Comparison of ENCODE assay signal across 8 cellular contexts in the genomic region with DNA sequence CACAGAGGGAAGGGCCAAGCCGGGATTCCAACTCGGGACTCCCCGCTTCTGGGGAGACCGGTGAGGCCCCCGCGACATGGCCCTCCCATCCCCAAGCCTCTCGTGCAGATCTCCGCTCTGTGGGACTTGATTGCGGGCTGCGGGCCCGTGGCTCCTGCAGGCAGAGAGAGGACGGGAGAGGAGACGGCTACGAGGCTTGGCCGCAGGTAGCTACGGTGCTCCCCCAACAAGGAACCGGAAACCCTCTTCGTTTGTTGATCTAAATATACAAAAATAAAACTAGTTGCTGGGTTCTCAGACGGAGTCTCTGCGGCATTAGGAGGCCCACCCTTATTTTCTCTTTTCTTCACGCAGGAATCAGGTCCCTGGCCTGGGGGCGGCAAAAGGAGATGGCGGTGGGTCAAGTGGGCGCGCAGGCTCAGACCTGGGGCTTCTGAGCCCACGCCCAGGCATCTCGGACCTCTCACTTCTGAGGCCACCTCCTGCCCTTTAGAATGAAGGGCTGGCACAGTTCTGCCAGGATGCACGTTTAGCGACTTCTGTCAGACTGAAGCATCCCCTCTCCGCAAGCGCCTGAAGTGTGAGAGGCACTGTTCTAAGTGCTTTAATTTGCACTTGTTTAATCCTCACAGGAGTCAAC. TPM values are rescaled to one million over a fixed set of nuclear protein-coding genes. Genes with fewer than 3 reads are reported as not detected.
DNase-seq lines count a peak whose midpoint lies in the region; ATAC-seq and TF ChIP-seq lines count a peak whose summit lies in the region.

No MANE protein-coding gene starts in this region.

- whole genome bisulfite sequencing in SK-N-SH (ENCODE audit: low lambda C conversion rate): 64% methylated on average over 23 of the region's 31 CpGs
- 4 to 11% methylated on average over 18 to 30 of the region's 31 CpGs for WGBS in tibial nerve, 2 donors

- peaks cover 0 to 7% of the 10 kb centered on the region in 2 experiments for H3K36me3 ChIP-seq in SK-N-SH (replicated peaks in 1 of 2; ENCODE audit: control insufficient read depth in 1 of 2, insufficient read depth in 2 of 2, low read length in 1 of 2)
- H3K36me3 ChIP-seq in colonic mucosa: no peaks in the 10 kb centered on the region
- no peaks in the 10 kb centered on the region for H3K36me3 ChIP-seq in tibial nerve

- H3K9me3 ChIP-seq in SK-N-SH (no peaks in the 10 kb centered on the region), T-helper 17 cell (ENCODE audit: control insufficient read depth, low read length, poor library complexity, severe bottlenecking) (no peaks in the 10 kb centered on the region), colonic mucosa (no peaks in the 10 kb centered on the region), mononuclear cell (ENCODE audit: low read depth, low read length) (no peaks in the 10 kb centered on the region), tibial nerve (no peaks in the 10 kb centered on the region)

- no peaks in the 10 kb centered on the region for H3K27me3 Mint-ChIP-seq in T-helper 17 cell

- H3K9me2 ChIP-seq in SK-N-SH: no peaks in the 10 kb centered on the region

- H4K20me1 ChIP-seq in SK-N-SH (ENCODE audit: insufficient read depth): no peaks in the 10 kb centered on the region

- intact Hi-C loops in colonic mucosa (cut with DNase I): no loop called here

- H3K4me1 Mint-ChIP-seq in T-helper 17 cell: peaks cover 16% of the 10 kb centered on the region

- H3K4me3 ChIP-seq in SK-N-SH (ENCODE audit: low read depth in 2 of 2, low read length in 1 of 2) (peak overlapping the region; percentile 75 to 84), colonic mucosa (peak overlapping the region; percentile 73), mononuclear cell (ENCODE audit: low read length) (peak overlapping the region; percentile 64), tibial nerve (peak overlapping the region; percentile 68 to 86 (median 78))

- CTCF ChIA-PET in SK-N-SH (lab: Yijun Ruan, JAX): interaction anchor here (1.3 to 1.5 kb wide), 2 partner anchors 28 to 160 kb away, joined by 3 to 5 read pairs; no protein-coding TSS in a partner anchor

- H3K27ac ChIP-seq in SK-N-SH (ENCODE audit: low read depth in 2 of 2, low read length in 1 of 2): peak overlapping the region; percentile 65 to 73; a peak in 3 of 4 replicates
- peak overlapping the region; percentile 73 for H3K27ac ChIP-seq in colonic mucosa
- H3K27ac ChIP-seq in tibial nerve: peak overlapping the region; percentile 14 to 92 (median 74)

- no peaks in the 10 kb centered on the region for H3K27me3 ChIP-seq in SK-N-SH (ENCODE audit: insufficient read depth)
- H3K27me3 ChIP-seq in colonic mucosa: no peaks in the 10 kb centered on the region
- peaks cover 6% of the 10 kb centered on the region for H3K27me3 ChIP-seq in mononuclear cell (ENCODE audit: insufficient read depth, low read length)
- H3K27me3 ChIP-seq in tibial nerve: no peaks in the 10 kb centered on the region

- TF ChIP-seq CTCF in SK-N-SH (IDR thresholded peaks at IDR 0.05) (no peak), colonic mucosa (IDR thresholded peaks at IDR 0.05) (no peak), tibial nerve (IDR thresholded peaks at IDR 0.05) (no peak)

- no peak for TF ChIP-seq RAD21 in SK-N-SH (IDR thresholded peaks at IDR 0.05; ENCODE audit: low read length)

- no peaks in the 10 kb centered on the region for H3F3A ChIP-seq in SK-N-SH (replicated peaks; ENCODE audit: insufficient read depth)

- H2AFZ ChIP-seq in SK-N-SH (ENCODE audit: low read depth): peak overlapping the region; percentile 97; the same call in 1 of the 2 replicates

- peaks cover 38% of the 10 kb centered on the region for H3K79me2 ChIP-seq in SK-N-SH (ENCODE audit: insufficient read depth)

- peak overlapping the region; percentile 80 for H3K9ac ChIP-seq in SK-N-SH
- peak overlapping the region; percentile 52 to 59 for H3K9ac ChIP-seq in colonic mucosa (ENCODE audit: low read depth in 2 of 2, low read length in 2 of 2)

- POLR2A ChIA-PET in SK-N-SH (lab: Yijun Ruan, JAX): interaction anchor here (0.6 to 2.3 kb wide), 4 partner anchors 43 to 209 kb away, joined by 3 to 11 read pairs (median 4); partner anchors contain the start of gene LEO1

- no peak for ATAC-seq in SK-N-SH treated with all-trans-retinoic acid at 6 μM for 48 hours
- ATAC-seq in HG03045 (IDR thresholded peaks at IDR 0.05; ENCODE audit: unreplicated experiment): peak; percentile 23
- peak; percentile 48 for ATAC-seq in T-helper 17 cell

- TF ChIP-seq POLR2A in tibial nerve (IDR thresholded peaks at IDR 0.05): no peak

- H3K27ac Mint-ChIP-seq in T-helper 17 cell: peak overlapping the region; percentile 97

- H3K4me1 ChIP-seq in SK-N-SH (ENCODE audit: control insufficient read depth in 1 of 2, insufficient read depth in 2 of 2, low read depth in 1 of 2, low read length in 1 of 2) (peaks cover 7 to 11% of the 10 kb centered on the region in 2 experiments; a peak in 1 of 4 replicates), colonic mucosa (peaks cover 4% of the 10 kb centered on the region), mononuclear cell (ENCODE audit: insufficient read depth, low read length) (peaks cover 23% of the 10 kb centered on the region), tibial nerve (peaks cover 0 to 15% (median 5%) of the 10 kb centered on the region in 4 donors)

- peak overlapping the region; percentile 82 for H3K4me2 ChIP-seq in SK-N-SH

- H3K4me3 Mint-ChIP-seq in T-helper 17 cell: peak overlapping the region; percentile 98

- DNase-seq in SK-N-SH (no peak), T-helper 17 cell (no peak), colonic mucosa (no peak), tibial nerve (ENCODE audit: low spot score in 2 of 2) (no peak), medulla oblongata (ENCODE audit: extremely low spot score) (no peak)

- no peaks in the 10 kb centered on the region for H3K36me3 Mint-ChIP-seq in T-helper 17 cell (ENCODE audit: low read depth)

- TF ChIP-seq EP300 in SK-N-SH (IDR thresholded peaks at IDR 0.05; ENCODE audit: borderline replicate concordance in 1 of 2, low read depth in 1 of 2, low read length in 1 of 2) (no peak), tibial nerve (IDR thresholded peaks at IDR 0.05) (no peak)

TF ChIP-seq in SK-N-SH, 30 proteins besides CTCF, POLR2A, EP300 and RAD21 (continues in another document):
- TF ChIP-seq FOSL2 (IDR thresholded peaks at IDR 0.05; ENCODE audit: borderline replicate concordance, low read depth): no peak
- TF ChIP-seq POLR2AphosphoS5 (IDR thresholded peaks at IDR 0.05; ENCODE audit: low read depth, low read length): no peak
- TF ChIP-seq ELF1 (IDR thresholded peaks at IDR 0.05): no peak
- no peak for TF ChIP-seq USF2 (IDR thresholded peaks at IDR 0.05; ENCODE audit: borderline replicate concordance, low read depth, low read length)
- no peak for TF ChIP-seq PBX3 (IDR thresholded peaks at IDR 0.05)
- TF ChIP-seq FOXM1 (IDR thresholded peaks at IDR 0.05; ENCODE audit: low read depth): no peak
- TF ChIP-seq FOXJ3 (CRISPR knock-in tag; IDR thresholded peaks at IDR 0.05): no peak
- no peak for TF ChIP-seq SIN3A (IDR thresholded peaks at IDR 0.05; ENCODE audit: borderline replicate concordance, low read depth, low read length)

TF ChIP-seq in SK-N-SH treated with all-trans-retinoic acid at 6 μM for 48 hours, 23 proteins besides CTCF, POLR2A, EP300 and RAD21 (continues in another document):
- TF ChIP-seq SNAI2 (CRISPR knock-in tag; IDR thresholded peaks at IDR 0.05) (no peak), TCF4 (CRISPR knock-in tag; IDR thresholded peaks at IDR 0.05; ENCODE audit: borderline replicate concordance) (no peak), CREB5 (CRISPR knock-in tag; IDR thresholded peaks at IDR 0.05; ENCODE audit: low read depth) (no peak), ARNTL (CRISPR knock-in tag; IDR thresholded peaks at IDR 0.05; ENCODE audit: borderline replicate concordance, low read depth) (no peak), ZNF8 (CRISPR knock-in tag; IDR thresholded peaks at IDR 0.05) (no peak), PATZ1 (CRISPR knock-in tag; IDR thresholded peaks at IDR 0.05; ENCODE audit: borderline replicate concordance) (no peak), PPARA (CRISPR knock-in tag; IDR thresholded peaks at IDR 0.05; ENCODE audit: borderline replicate concordance) (no peak), TOX (CRISPR knock-in tag; IDR thresholded peaks at IDR 0.05; ENCODE audit: borderline replicate concordance) (no peak), BACH2 (CRISPR knock-in tag; IDR thresholded peaks at IDR 0.05; ENCODE audit: borderline replicate concordance) (no peak), ZNF70 (CRISPR knock-in tag; IDR thresholded peaks at IDR 0.05) (no peak), ZFP3 (CRISPR knock-in tag; IDR thresholded peaks at IDR 0.05) (no peak; the same call in 1 of the 2 replicates), ISL1 (CRISPR knock-in tag; IDR thresholded peaks at IDR 0.05) (no peak), GLIS3 (CRISPR knock-in tag; IDR thresholded peaks at IDR 0.05) (no peak)

RNA-seq across cellular contexts. Expression of gene GNB5, which starts 10.9 kb away (rescaled TPM):
- 73.7 and 75.9 TPM in 2 replicates for polyA plus RNA-seq in SK-N-SH (2012; rRNA removed)
- 56.1 and 71.8 TPM in 2 replicates for polyA plus RNA-seq in SK-N-SH (2012; cell fraction: cytosol; rRNA removed)
- polyA plus RNA-seq in SK-N-SH (2012; cell fraction: nucleus; rRNA removed): 50.7 and 59.4 TPM in 2 replicates
- total RNA-seq in T-helper 17 cell: 10 to 100 TPM; 63.2 to 79.7 TPM
- total RNA-seq in colonic mucosa: 1 to 10 TPM; 6.0 to 7.9 TPM
- 55.5 TPM for total RNA-seq in mononuclear cell
- 10 to 100 TPM in 3 of 4 donors, 1 to 10 TPM in 1; 5.5 to 24.1 (median 16.4) TPM for total RNA-seq in tibial nerve
